In genomic region chr1:17759114-17759513, GRCh38 we compare ENCODE assay signal across 1 cellular context.
A peak's percentile ranks its signal among the peaks of the same experiment; 100 is the strongest.
TF ChIP-seq lines count a peak whose summit lies in the region.

No MANE protein-coding gene starts in this region.

TF ChIP-seq in HepG2, 621 proteins besides CTCF, POLR2A, EP300 and RAD21 (continued from another document and continues in another):
- TF ChIP-seq ZNF687 (CRISPR knock-in tag; IDR thresholded peaks at IDR 0.05): peak; percentile 36; the same call in 1 of the 2 replicates
- TF ChIP-seq ZXDC (CRISPR knock-in tag; IDR thresholded peaks at IDR 0.05): 0 out of 2 replicates have a peak, but pooled peaks have one; percentile 34
- peak; percentile 78; the same call in 1 of the 2 replicates for TF ChIP-seq MAX (IDR thresholded peaks at IDR 0.05)
- TF ChIP-seq ZFY (CRISPR knock-in tag; IDR thresholded peaks at IDR 0.05): peak; percentile 46; the same call in 1 of the 2 replicates
- peak; percentile 44; the same call in 1 of the 2 replicates for TF ChIP-seq ZFP91 (CRISPR knock-in tag; IDR thresholded peaks at IDR 0.05; ENCODE audit: borderline replicate concordance)
- no peak for TF ChIP-seq NFE2L1 (CRISPR knock-in tag; IDR thresholded peaks at IDR 0.05; ENCODE audit: borderline replicate concordance)
- no peak for TF ChIP-seq KLF12 (CRISPR knock-in tag; IDR thresholded peaks at IDR 0.05; ENCODE audit: borderline replicate concordance)
- TF ChIP-seq MATR3 (CRISPR knock-in tag; IDR thresholded peaks at IDR 0.05): no peak
- TF ChIP-seq ATF2 (CRISPR knock-in tag; IDR thresholded peaks at IDR 0.05): no peak
- peak; percentile 59; the same call in 1 of the 2 replicates for TF ChIP-seq TFDP1 (CRISPR knock-in tag; IDR thresholded peaks at IDR 0.05; ENCODE audit: borderline replicate concordance)
- no peak for TF ChIP-seq PCBP2 (optimal IDR thresholded peaks at IDR 0.05; ENCODE audit: low read depth, low read length, poor library complexity, severe bottlenecking)
- peak; percentile 70; the same call in 1 of the 2 replicates for TF ChIP-seq ZNF280D (CRISPR knock-in tag; IDR thresholded peaks at IDR 0.05)
- no peak for TF ChIP-seq MEF2D (CRISPR knock-in tag; IDR thresholded peaks at IDR 0.05)
- peak; percentile 50; the same call in 1 of the 2 replicates for TF ChIP-seq MNT (IDR thresholded peaks at IDR 0.05)
- no peak for TF ChIP-seq EZH2 (conservative IDR thresholded peaks at IDR 0.05; ENCODE audit: low read depth, low read length)
- TF ChIP-seq FOSL1 (CRISPR knock-in tag; IDR thresholded peaks at IDR 0.05; ENCODE audit: borderline replicate concordance): no peak
- peak; percentile 25; the same call in 1 of the 2 replicates for TF ChIP-seq BHLHE40 (IDR thresholded peaks at IDR 0.05; ENCODE audit: low read length)
- no peak for TF ChIP-seq CHD4 (IDR thresholded peaks at IDR 0.05; ENCODE audit: borderline replicate concordance, low read length)
- TF ChIP-seq KDM5B (CRISPR knock-in tag; IDR thresholded peaks at IDR 0.05; ENCODE audit: borderline replicate concordance): no peak
- peak; percentile 77; the same call in 1 of the 2 replicates for TF ChIP-seq SETDB1 (CRISPR knock-in tag; IDR thresholded peaks at IDR 0.05; ENCODE audit: borderline replicate concordance)
- 0 out of 2 replicates have a peak, but pooled peaks have one; percentile 44 for TF ChIP-seq ZMYM2 (CRISPR knock-in tag; IDR thresholded peaks at IDR 0.05)
- no peak for TF ChIP-seq ELF1 (CRISPR knock-in tag; IDR thresholded peaks at IDR 0.05)
- TF ChIP-seq ZNF530 (CRISPR knock-in tag; IDR thresholded peaks at IDR 0.05; ENCODE audit: low read depth): no peak
- no peak for TF ChIP-seq MYNN (CRISPR knock-in tag; IDR thresholded peaks at IDR 0.05; ENCODE audit: low read depth)
- no peak for TF ChIP-seq AKNA (CRISPR knock-in tag; IDR thresholded peaks at IDR 0.05; ENCODE audit: borderline replicate concordance)
- TF ChIP-seq ZNF280B (CRISPR knock-in tag; IDR thresholded peaks at IDR 0.05; ENCODE audit: borderline replicate concordance): peak; percentile 66; the same call in 1 of the 2 replicates
